ENCODE assay signal across 11 cellular contexts in genomic region chr7:105020926-105021325, GRCh38. TPM values are rescaled to one million over a fixed set of nuclear protein-coding genes. Genes with fewer than 3 reads are reported as not detected.
DNase-seq lines count a peak whose midpoint lies in the region; ATAC-seq and TF ChIP-seq lines count a peak whose summit lies in the region.
"Had no signal": no experiment of that assay in that cellular context is flagged by ENCODE, and none has a peak within 500 bp of the region (broad histone marks: within the 10 kb centered on the region; RNA-seq: fewer than 3 reads in every experiment).

No MANE protein-coding gene starts in this region.

- H3K27me3 ChIP-seq in breast epithelium (no peaks in the 10 kb centered on the region), OCI-LY3 (ENCODE audit: low read depth, low read length) (no peaks in the 10 kb centered on the region), upper lobe of right lung (no peaks in the 10 kb centered on the region)

- no peaks in the 10 kb centered on the region for H3K9me3 ChIP-seq in breast epithelium
- no peaks in the 10 kb centered on the region for H3K9me3 ChIP-seq in OCI-LY3 (ENCODE audit: insufficient read depth, low read length)
- H3K9me3 ChIP-seq in upper lobe of right lung = no peaks in the 10 kb centered on the region

- H3K27ac Mint-ChIP-seq in MCF 10A (ENCODE audit: low read depth, unreplicated experiment) (no peak overlapping the region), immature natural killer cell (peak overlapping the region; percentile 34 to 78 (median 64))

- H3K4me3 ChIP-seq in breast epithelium = peak overlapping the region in 1 of 3 donors; percentile 4
- H3K4me3 ChIP-seq in OCI-LY3 (ENCODE audit: low read length) = no peak overlapping the region
- H3K4me3 ChIP-seq in upper lobe of right lung = no peak overlapping the region

- no peaks in the 10 kb centered on the region for H3K9me3 Mint-ChIP-seq in MCF 10A (ENCODE audit: unreplicated experiment)
- no peaks in the 10 kb centered on the region for H3K9me3 Mint-ChIP-seq in immature natural killer cell

- H3K4me2 ChIP-seq in OCI-LY3 (ENCODE audit: low read length) = peak overlapping the region; percentile 21

- H2AFZ ChIP-seq in OCI-LY3 (ENCODE audit: low read depth, low read length) = no peak overlapping the region

- TF ChIP-seq POLR2A in breast epithelium (IDR thresholded peaks at IDR 0.05) = no peak

- H3K4me1 ChIP-seq in breast epithelium (peaks cover 0 to 25% of the 10 kb centered on the region in 2 donors), OCI-LY3 (ENCODE audit: low read length) (peaks cover 63% of the 10 kb centered on the region), upper lobe of right lung (peaks cover 79% of the 10 kb centered on the region)

- POLR2A ChIA-PET in MCF 10A (lab: Yijun Ruan, JAX) = interaction anchor here (0.6 to 21.0 kb wide), 6 partner anchors 8 to 90 kb away, joined by 3 to 620 read pairs (median 4); no protein-coding TSS in a partner anchor

- H3K9ac ChIP-seq in OCI-LY3 (ENCODE audit: low read length) = no peak overlapping the region
- H3K9ac ChIP-seq: KMS-11 had no signal

- H3K4me3 Mint-ChIP-seq in MCF 10A (ENCODE audit: unreplicated experiment) = no peak overlapping the region
- H3K4me3 Mint-ChIP-seq in immature natural killer cell = peak overlapping the region; percentile 3 to 71 (median 53)

- BruUV-seq in MCF 10A (replicated peaks; lab: Mats Ljungman, UMichigan) = no TSS peak

- DNase-seq in breast epithelium (ENCODE audit: low spot score in 2 of 2) = no peak
- DNase-seq in MCF 10A (ENCODE audit: unreplicated experiment) = no peak
- DNase-seq in immature natural killer cell = no peak
- no peak for DNase-seq in upper lobe of right lung
- DNase-seq: effector CD8-positive, alpha-beta T cell; NCI-H526 had no signal

- H3K36me3 ChIP-seq in breast epithelium (no peaks in the 10 kb centered on the region), OCI-LY3 (replicated peaks; ENCODE audit: low read depth, low read length) (peaks cover 8% of the 10 kb centered on the region), upper lobe of right lung (no peaks in the 10 kb centered on the region)

- H3K27me3 Mint-ChIP-seq in MCF 10A (ENCODE audit: insufficient read depth, unreplicated experiment) (no peaks in the 10 kb centered on the region), immature natural killer cell (ENCODE audit: low read depth in 3 of 3) (peaks cover 3 to 13% (median 13%) of the 10 kb centered on the region in 3 donors)

- ATAC-seq in upper lobe of right lung = no peak
- no peak for ATAC-seq in GM19467 (IDR thresholded peaks at IDR 0.05; ENCODE audit: unreplicated experiment)
- ATAC-seq in GM21825 (IDR thresholded peaks at IDR 0.05; ENCODE audit: unreplicated experiment) = no peak
- no peak for ATAC-seq in GM18498 (IDR thresholded peaks at IDR 0.05; ENCODE audit: unreplicated experiment)

- H3K27ac ChIP-seq in breast epithelium (peak overlapping the region; percentile 7 to 18), OCI-LY3 (ENCODE audit: low read length) (peak overlapping the region; percentile 25; the same call in 1 of the 2 replicates), upper lobe of right lung (peak overlapping the region; percentile 14)
- H3K27ac ChIP-seq: KMS-11 had no signal

- no peaks in the 10 kb centered on the region for H3K36me3 Mint-ChIP-seq in MCF 10A (ENCODE audit: insufficient read depth, unreplicated experiment)
- no peaks in the 10 kb centered on the region for H3K36me3 Mint-ChIP-seq in immature natural killer cell

- H4K20me1 ChIP-seq in OCI-LY3 (ENCODE audit: insufficient read depth, low read length) = peaks cover 97% of the 10 kb centered on the region

- peaks cover 40% of the 10 kb centered on the region for H3K4me1 Mint-ChIP-seq in MCF 10A (ENCODE audit: insufficient read depth, unreplicated experiment)
- peaks cover 85 to 100% of the 10 kb centered on the region in 2 donors for H3K4me1 Mint-ChIP-seq in immature natural killer cell

- TF ChIP-seq CTCF in breast epithelium (IDR thresholded peaks at IDR 0.05) = no peak
- no peak for TF ChIP-seq CTCF in MCF 10A (IDR thresholded peaks at IDR 0.05; ENCODE audit: unreplicated experiment)
- TF ChIP-seq CTCF in OCI-LY3 (IDR thresholded peaks at IDR 0.05; ENCODE audit: low read depth, low read length) = no peak
- no peak for TF ChIP-seq CTCF in upper lobe of right lung (IDR thresholded peaks at IDR 0.05)

- CTCF ChIA-PET in MCF 10A (lab: Yijun Ruan, JAX) = interaction anchor here (0.7 kb wide), 1 partner anchor 10 kb away, joined by 4 read pairs; no protein-coding TSS in a partner anchor

- H3K79me2 ChIP-seq in OCI-LY3 (ENCODE audit: low read length) = peaks cover 100% of the 10 kb centered on the region

- intact Hi-C loops in breast epithelium (cut with DNase I; ENCODE audit: low total_unique reads) (loop anchor here (10.0 kb wide), 1 partner anchor 86 kb away; no protein-coding TSS in a partner anchor), MCF 10A (cut with micrococcal nuclease) (no loop called here), upper lobe of right lung (cut with DNase I) (no loop called here)

RNA-seq across cellular contexts. Expression of gene KMT2E, which starts 6.9 kb away (rescaled TPM):
- 100 to 1,000 TPM in 2 of 3 donors, 10 to 100 TPM in 1; 88.2 to 184 (median 168) TPM for total RNA-seq in breast epithelium
- total RNA-seq in MCF 10A (2022) = 49.7 and 53.1 TPM in 2 replicates
- polyA plus RNA-seq in immature natural killer cell = 100 to 1,000 TPM in 2 of 3 donors, 10 to 100 TPM in 1; 74.3 to 234 (median 114) TPM
- total RNA-seq in upper lobe of right lung = 97.0 TPM
